1 cellular context compared by ENCODE assay signal in genomic region chr15:43775411-43775965, GRCh38.
TF ChIP-seq lines count a peak whose summit lies in the region.

No MANE protein-coding gene starts in this region.

TF ChIP-seq in HepG2, 621 proteins besides CTCF, POLR2A, EP300 and RAD21 (continued from another document):
- no peak for TF ChIP-seq ZBTB2 (CRISPR knock-in tag; IDR thresholded peaks at IDR 0.05; ENCODE audit: low read depth)
- peak; percentile 59; the same call in 1 of the 2 replicates for TF ChIP-seq HBP1 (CRISPR knock-in tag; IDR thresholded peaks at IDR 0.05; ENCODE audit: low read depth)
- TF ChIP-seq TSC22D2 (CRISPR knock-in tag; IDR thresholded peaks at IDR 0.05; ENCODE audit: borderline replicate concordance) = no peak
- no peak for TF ChIP-seq ZNF225 (CRISPR knock-in tag; IDR thresholded peaks at IDR 0.05)
- peak; percentile 47; the same call in 1 of the 2 replicates for TF ChIP-seq HDAC2 (CRISPR knock-in tag; IDR thresholded peaks at IDR 0.05)
